6 cellular contexts compared by ENCODE assay signal in genomic region chr4:986428-986948, GRCh38. TPM values are rescaled to one million over a fixed set of nuclear protein-coding genes. Genes with fewer than 3 reads are reported as not detected.
DNase-seq lines count a peak whose midpoint lies in the region; ATAC-seq and TF ChIP-seq lines count a peak whose summit lies in the region.

No MANE protein-coding gene starts in this region.

- CTCF ChIA-PET in PC-9 (lab: Charles Lee) = interaction anchor here (0.6 to 1.0 kb wide), 2 partner anchors 57 to 425 kb away, joined by 3 to 4 read pairs; no protein-coding TSS in a partner anchor

- no peak for DNase-seq in PC-9
- DNase-seq in hepatocyte (ENCODE audit: low spot score) = no peak
- no peak for DNase-seq in upper lobe of right lung
- DNase-seq in stimulated activated CD4-positive, alpha-beta T cell treated with anti-CD3 and anti-CD28 coated beads, Interleukin-4, amount 100 ng/mL, for 24 hours = no peak
- DNase-seq in GM20000 (ENCODE audit: low spot score) = no peak

- H3K4me1 ChIP-seq in PC-9 (replicated peaks; ENCODE audit: insufficient read depth) (peaks cover 28% of the 10 kb centered on the region), hepatocyte (ENCODE audit: insufficient read depth) (peaks cover 13% of the 10 kb centered on the region), upper lobe of right lung (peaks cover 25% of the 10 kb centered on the region)

- intact Hi-C loops in PC-9 (cut with micrococcal nuclease; ENCODE audit: unreplicated experiment) (loop anchor here (2.0 to 10.0 kb wide), 2 partner anchors 54 to 372 kb away; partner anchors contain the start of genes GAK and TMEM175), upper lobe of right lung (cut with DNase I) (no loop called here)

- no peaks in the 10 kb centered on the region for H3K36me3 ChIP-seq in PC-9 (ENCODE audit: low read depth)
- H3K36me3 ChIP-seq in hepatocyte (replicated peaks; ENCODE audit: insufficient read depth, low read depth) = no peaks in the 10 kb centered on the region
- no peaks in the 10 kb centered on the region for H3K36me3 ChIP-seq in upper lobe of right lung

- H3K4me3 ChIP-seq in PC-9 = peak overlapping the region; percentile 79
- H3K4me3 ChIP-seq in hepatocyte = peak overlapping the region; percentile 78
- H3K4me3 ChIP-seq in upper lobe of right lung = peak overlapping the region; percentile 69

- H3K27ac ChIP-seq in PC-9 = peak overlapping the region; percentile 35; the same call in 1 of the 2 replicates
- peak overlapping the region; percentile 80 for H3K27ac ChIP-seq in hepatocyte
- H3K27ac ChIP-seq in upper lobe of right lung = peak overlapping the region; percentile 76

- WGBS in hepatocyte (ENCODE audit: low lambda C conversion rate, missing lambda C conversion rate) = 5% methylated on average over 20 of the region's 20 CpGs

- TF ChIP-seq CTCF in PC-9 (conservative IDR thresholded peaks at IDR 0.05) = no peak
- TF ChIP-seq CTCF in hepatocyte (IDR thresholded peaks at IDR 0.05; ENCODE audit: poor library complexity) = no peak
- TF ChIP-seq CTCF in upper lobe of right lung (IDR thresholded peaks at IDR 0.05) = no peak
- no peak for TF ChIP-seq CTCF in GM20000 (IDR thresholded peaks at IDR 0.05; ENCODE audit: extremely low read depth, missing control alignments)

- BruUV-seq in PC-9 (replicated peaks; lab: Mats Ljungman, UMichigan) = no TSS peak

- H3K79me2 ChIP-seq in PC-9 (ENCODE audit: low read depth) = peaks cover 22% of the 10 kb centered on the region
- peaks cover 17% of the 10 kb centered on the region for H3K79me2 ChIP-seq in hepatocyte

- H3K9me2 ChIP-seq in PC-9 (ENCODE audit: insufficient read depth) (no peaks in the 10 kb centered on the region), hepatocyte (replicated peaks; ENCODE audit: insufficient read depth) (no peaks in the 10 kb centered on the region)

- peak overlapping the region; percentile 99 for H3K4me2 ChIP-seq in PC-9
- H3K4me2 ChIP-seq in hepatocyte = peak overlapping the region; percentile 91

- POLR2A ChIA-PET in PC-9 (lab: Charles Lee; ENCODE audit: unreplicated experiment) = interaction anchor here (1.0 kb wide), 1 partner anchor 54 kb away, joined by 12 read pairs; the partner anchor contains the start of genes GAK and TMEM175

- H2AFZ ChIP-seq in PC-9 (peak overlapping the region; percentile 98), hepatocyte (peak overlapping the region; percentile 81)

- H3K27me3 ChIP-seq in PC-9 (ENCODE audit: insufficient read depth, low read depth) = no peaks in the 10 kb centered on the region
- no peaks in the 10 kb centered on the region for H3K27me3 ChIP-seq in hepatocyte
- H3K27me3 ChIP-seq in upper lobe of right lung = no peaks in the 10 kb centered on the region

- peaks cover 5% of the 10 kb centered on the region; the same call in 1 of the 2 replicates for H4K20me1 ChIP-seq in PC-9 (ENCODE audit: insufficient read depth)
- no peaks in the 10 kb centered on the region for H4K20me1 ChIP-seq in hepatocyte (ENCODE audit: insufficient read depth, poor library complexity, severe bottlenecking)

- ATAC-seq in GM21515 (IDR thresholded peaks at IDR 0.05; ENCODE audit: unreplicated experiment) (peak; percentile 15), upper lobe of right lung (peak; percentile 1)

- H3K9me3 ChIP-seq in PC-9 (ENCODE audit: insufficient read depth, low read depth) = no peaks in the 10 kb centered on the region
- H3K9me3 ChIP-seq in hepatocyte (ENCODE audit: low read depth) = no peaks in the 10 kb centered on the region
- H3K9me3 ChIP-seq in upper lobe of right lung = no peaks in the 10 kb centered on the region

- H3F3A ChIP-seq in PC-9 (ENCODE audit: insufficient read depth, low read depth) = peaks cover 21% of the 10 kb centered on the region

RNA-seq across cellular contexts. Expression of gene IDUA, which starts 0.4 kb away (rescaled TPM):
- total RNA-seq in PC-9 (2021) (46.6 and 74.7 TPM in 2 replicates), hepatocyte (13.1 and 15.5 TPM in 2 replicates), upper lobe of right lung (49.2 TPM)
- polyA plus RNA-seq in hepatocyte = 82.6 and 103 TPM in 2 replicates

RNA-seq across cellular contexts. Expression of gene SLC26A1, which starts 6.7 kb away (rescaled TPM):
- total RNA-seq in PC-9 (2021) (0.53 and 1.3 TPM in 2 replicates), hepatocyte (11.9 and 12.6 TPM in 2 replicates), upper lobe of right lung (0.20 TPM)
- 9.0 and 9.1 TPM in 2 replicates for polyA plus RNA-seq in hepatocyte

RNA-seq across cellular contexts. Expression of gene DGKQ, which starts 13.1 kb away (rescaled TPM):
- total RNA-seq in PC-9 (2021) (11.5 and 16.9 TPM in 2 replicates), hepatocyte (13.8 and 17.4 TPM in 2 replicates), upper lobe of right lung (19.1 TPM)
- polyA plus RNA-seq in hepatocyte = 20.7 and 21.1 TPM in 2 replicates

RNA-seq across cellular contexts. Expression of gene FGFRL1, which starts 24.9 kb away (rescaled TPM):
- total RNA-seq in PC-9 (2021) (59.5 and 61.6 TPM in 2 replicates), hepatocyte (23.1 and 28.1 TPM in 2 replicates), upper lobe of right lung (25.2 TPM)
- 27.8 and 34.0 TPM in 2 replicates for polyA plus RNA-seq in hepatocyte

RNA-seq across cellular contexts. Expression of gene TMEM175, which starts 54.2 kb away (rescaled TPM):
- total RNA-seq in PC-9 (2021) (13.5 and 20.2 TPM in 2 replicates), hepatocyte (14.8 and 15.5 TPM in 2 replicates), upper lobe of right lung (42.4 TPM)
- 31.4 and 49.7 TPM in 2 replicates for polyA plus RNA-seq in hepatocyte
